ENCODE assay signal across 1 cellular context in genomic region chr12:93563807-93564538, GRCh38.
TF ChIP-seq lines count a peak whose summit lies in the region.

No MANE protein-coding gene starts in this region.

TF ChIP-seq in A549, 52 proteins besides CTCF, POLR2A, EP300 and RAD21 (continued from another document):
- TF ChIP-seq PBX3 (IDR thresholded peaks at IDR 0.05): peak; percentile 32; the same call in 1 of the 2 replicates
- TF ChIP-seq EHF (CRISPR knock-in tag; IDR thresholded peaks at IDR 0.05): no peak
- no peak for TF ChIP-seq HOXB13 (CRISPR knock-in tag; IDR thresholded peaks at IDR 0.05; ENCODE audit: low read depth)
- TF ChIP-seq CBX2 (IDR thresholded peaks at IDR 0.05; ENCODE audit: borderline replicate concordance, low read depth): no peak
- no peak for TF ChIP-seq CHD2 (IDR thresholded peaks at IDR 0.05; ENCODE audit: low read length, partially characterized antibody)
- TF ChIP-seq RFX5 (IDR thresholded peaks at IDR 0.05): no peak
- no peak for TF ChIP-seq FOSB (CRISPR knock-in tag; IDR thresholded peaks at IDR 0.05)
- TF ChIP-seq SMC3 (IDR thresholded peaks at IDR 0.05): peak; percentile 39; the same call in 2 of the 3 replicates
- TF ChIP-seq MAFK (IDR thresholded peaks at IDR 0.05; ENCODE audit: partially characterized antibody): peak; percentile 47
- TF ChIP-seq ZFP36 (IDR thresholded peaks at IDR 0.05; ENCODE audit: borderline replicate concordance, partially characterized antibody): no peak
- no peak for TF ChIP-seq NFE2L2 (conservative IDR thresholded peaks at IDR 0.05; ENCODE audit: low read length)
- TF ChIP-seq KDM5A (IDR thresholded peaks at IDR 0.05): no peak
- TF ChIP-seq USF2 (IDR thresholded peaks at IDR 0.05): no peak
- no peak for TF ChIP-seq REST (IDR thresholded peaks at IDR 0.05)
- TF ChIP-seq HEYL (CRISPR knock-in tag; IDR thresholded peaks at IDR 0.05): no peak
- TF ChIP-seq PHF8 (IDR thresholded peaks at IDR 0.05; ENCODE audit: borderline replicate concordance, low read depth): no peak
- TF ChIP-seq RNF2 (IDR thresholded peaks at IDR 0.05; ENCODE audit: borderline replicate concordance, low read depth): no peak
- TF ChIP-seq MAZ (IDR thresholded peaks at IDR 0.05; ENCODE audit: borderline replicate concordance, low read depth, low read length): no peak
- TF ChIP-seq ESRRA (IDR thresholded peaks at IDR 0.05; ENCODE audit: borderline replicate concordance, low read length): peak; percentile 58; the same call in 1 of the 2 replicates
- TF ChIP-seq ATOH8 (CRISPR knock-in tag; IDR thresholded peaks at IDR 0.05; ENCODE audit: low read depth): no peak
- TF ChIP-seq HMGXB4 (CRISPR knock-in tag; IDR thresholded peaks at IDR 0.05; ENCODE audit: borderline replicate concordance): no peak
- TF ChIP-seq ZSCAN20 (CRISPR knock-in tag; IDR thresholded peaks at IDR 0.05): no peak
- TF ChIP-seq MAX (IDR thresholded peaks at IDR 0.05): peak; percentile 64
TF ChIP-seq in A549: peak in this region for 11.
